ENCODE assay signal across 19 cellular contexts in the genomic region with DNA sequence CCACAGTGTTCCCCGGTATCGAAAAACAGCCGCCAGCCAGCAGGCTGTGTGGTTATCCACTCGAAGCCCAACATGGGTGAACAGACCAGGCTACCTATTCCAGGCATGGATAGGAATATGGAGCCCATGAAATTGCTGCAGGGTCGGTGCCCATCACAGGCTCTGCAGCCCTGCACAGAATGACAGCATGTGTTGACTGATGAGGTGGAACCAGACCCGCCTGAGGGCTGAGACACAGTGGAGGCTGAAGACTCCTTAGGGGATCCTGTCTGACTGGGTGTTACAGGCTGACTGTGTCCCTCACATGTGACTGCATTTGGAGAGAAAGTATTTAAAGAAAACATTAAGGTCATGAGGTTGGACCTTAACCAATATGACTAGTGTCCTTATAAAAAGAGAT. TPM values are rescaled to one million over a fixed set of nuclear protein-coding genes. Genes with fewer than 3 reads are reported as not detected.
"Had no signal": no experiment of that assay in that cellular context is flagged by ENCODE, and none has a peak within 500 bp of the region (broad histone marks: within the 10 kb centered on the region; RNA-seq: fewer than 3 reads in every experiment).

No MANE protein-coding gene starts in this region.

- H3K9me3 Mint-ChIP-seq: naive thymus-derived CD4-positive, alpha-beta T cell; stimulated activated naive B cell treated with anti-CD40 and anti-IgM and Interleukin-4, amounts not matched to agents 10 μg/mL and 1 μg/mL and 100 μg/mL, for 72 hours; stimulated activated naive CD8-positive, alpha-beta T cell treated with anti-CD3 and anti-CD28 coated beads, Interleukin-15, amount 100 ng/mL, for 72 hours had no signal

- H3K36me3 Mint-ChIP-seq: naive thymus-derived CD4-positive, alpha-beta T cell had no signal

- H3K27me3 Mint-ChIP-seq: stimulated activated naive B cell treated with anti-CD40 and anti-IgM and Interleukin-4, amounts not matched to agents 10 μg/mL and 1 μg/mL and 100 μg/mL, for 72 hours had no signal

- H3K9me3 ChIP-seq: colonic mucosa, spleen, testis, tibial nerve, upper lobe of right lung, vagina had no signal

- DNase-seq: colonic mucosa; dermis blood vessel endothelial cell; foreskin keratinocyte; head of caudate nucleus; hippocampal formation; naive thymus-derived CD4-positive, alpha-beta T cell; occipital lobe; spleen; stimulated activated CD4-positive, alpha-beta T cell treated with anti-CD3 and anti-CD28 coated beads, Interleukin-15, amount 100 ng/mL, for 24 hours; stimulated activated CD4-positive, alpha-beta T cell treated with anti-CD3 and anti-CD28 coated beads, Interleukin-1b, Interleukin-23, amount 100 ng/mL, for 48 hours; stimulated activated CD4-positive, alpha-beta T cell treated with anti-CD3 and anti-CD28 coated beads, Interleukin-4, amount 100 ng/mL, for 4 hours; stimulated activated naive B cell treated with anti-CD40 and anti-IgM and Interleukin-4, amounts not matched to agents 10 μg/mL and 1 μg/mL and 100 μg/mL, for 72 hours; stimulated activated naive CD8-positive, alpha-beta T cell treated with anti-CD3 and anti-CD28 coated beads, Interleukin-15, amount 100 ng/mL, for 72 hours; testis; upper lobe of right lung had no signal

- H3K4me3 ChIP-seq: colonic mucosa, spleen, testis, tibial nerve, upper lobe of right lung, vagina had no signal

- H3K4me1 ChIP-seq: colonic mucosa, foreskin keratinocyte, parathyroid adenoma, testis, tibial nerve, upper lobe of right lung, vagina had no signal

- H3K4me3 Mint-ChIP-seq: naive thymus-derived CD4-positive, alpha-beta T cell; stimulated activated naive B cell treated with anti-CD40 and anti-IgM and Interleukin-4, amounts not matched to agents 10 μg/mL and 1 μg/mL and 100 μg/mL, for 72 hours; stimulated activated naive CD8-positive, alpha-beta T cell treated with anti-CD3 and anti-CD28 coated beads, Interleukin-15, amount 100 ng/mL, for 72 hours had no signal

- H3K79me2 ChIP-seq: parathyroid adenoma had no signal

- ATAC-seq: foreskin keratinocyte; naive thymus-derived CD4-positive, alpha-beta T cell; sciatic nerve; stimulated activated naive B cell treated with anti-CD40 and anti-IgM and Interleukin-4, amounts not matched to agents 10 μg/mL and 1 μg/mL and 100 μg/mL, for 72 hours; stimulated activated naive CD8-positive, alpha-beta T cell treated with anti-CD3 and anti-CD28 coated beads, Interleukin-15, amount 100 ng/mL, for 72 hours; upper lobe of right lung had no signal

- H3K27ac Mint-ChIP-seq: naive thymus-derived CD4-positive, alpha-beta T cell; stimulated activated naive B cell treated with anti-CD40 and anti-IgM and Interleukin-4, amounts not matched to agents 10 μg/mL and 1 μg/mL and 100 μg/mL, for 72 hours; stimulated activated naive CD8-positive, alpha-beta T cell treated with anti-CD3 and anti-CD28 coated beads, Interleukin-15, amount 100 ng/mL, for 72 hours had no signal

- H2AFZ ChIP-seq: parathyroid adenoma had no signal

- H3K27me3 ChIP-seq: colonic mucosa, spleen, testis, tibial nerve, upper lobe of right lung, vagina had no signal

- H3K36me3 ChIP-seq: colonic mucosa, spleen, tibial nerve, upper lobe of right lung, vagina had no signal

- H3K27ac ChIP-seq: colonic mucosa, foreskin keratinocyte, parathyroid adenoma, spleen, testis, tibial nerve, upper lobe of right lung, vagina had no signal

RNA-seq across cellular contexts. Expression of a gene that starts 6.2 kb away (rescaled TPM):
- total RNA-seq: foreskin keratinocyte had no signal
